In genomic region chr4:10454726-10455125, GRCh38 we compare ENCODE assay signal across 1 cellular context.
TF ChIP-seq lines count a peak whose summit lies in the region.

No MANE protein-coding gene starts in this region.

TF ChIP-seq in GM23338, 12 proteins besides CTCF, POLR2A, EP300 and RAD21 (continued from another document):
- TF ChIP-seq, protein P1, sequence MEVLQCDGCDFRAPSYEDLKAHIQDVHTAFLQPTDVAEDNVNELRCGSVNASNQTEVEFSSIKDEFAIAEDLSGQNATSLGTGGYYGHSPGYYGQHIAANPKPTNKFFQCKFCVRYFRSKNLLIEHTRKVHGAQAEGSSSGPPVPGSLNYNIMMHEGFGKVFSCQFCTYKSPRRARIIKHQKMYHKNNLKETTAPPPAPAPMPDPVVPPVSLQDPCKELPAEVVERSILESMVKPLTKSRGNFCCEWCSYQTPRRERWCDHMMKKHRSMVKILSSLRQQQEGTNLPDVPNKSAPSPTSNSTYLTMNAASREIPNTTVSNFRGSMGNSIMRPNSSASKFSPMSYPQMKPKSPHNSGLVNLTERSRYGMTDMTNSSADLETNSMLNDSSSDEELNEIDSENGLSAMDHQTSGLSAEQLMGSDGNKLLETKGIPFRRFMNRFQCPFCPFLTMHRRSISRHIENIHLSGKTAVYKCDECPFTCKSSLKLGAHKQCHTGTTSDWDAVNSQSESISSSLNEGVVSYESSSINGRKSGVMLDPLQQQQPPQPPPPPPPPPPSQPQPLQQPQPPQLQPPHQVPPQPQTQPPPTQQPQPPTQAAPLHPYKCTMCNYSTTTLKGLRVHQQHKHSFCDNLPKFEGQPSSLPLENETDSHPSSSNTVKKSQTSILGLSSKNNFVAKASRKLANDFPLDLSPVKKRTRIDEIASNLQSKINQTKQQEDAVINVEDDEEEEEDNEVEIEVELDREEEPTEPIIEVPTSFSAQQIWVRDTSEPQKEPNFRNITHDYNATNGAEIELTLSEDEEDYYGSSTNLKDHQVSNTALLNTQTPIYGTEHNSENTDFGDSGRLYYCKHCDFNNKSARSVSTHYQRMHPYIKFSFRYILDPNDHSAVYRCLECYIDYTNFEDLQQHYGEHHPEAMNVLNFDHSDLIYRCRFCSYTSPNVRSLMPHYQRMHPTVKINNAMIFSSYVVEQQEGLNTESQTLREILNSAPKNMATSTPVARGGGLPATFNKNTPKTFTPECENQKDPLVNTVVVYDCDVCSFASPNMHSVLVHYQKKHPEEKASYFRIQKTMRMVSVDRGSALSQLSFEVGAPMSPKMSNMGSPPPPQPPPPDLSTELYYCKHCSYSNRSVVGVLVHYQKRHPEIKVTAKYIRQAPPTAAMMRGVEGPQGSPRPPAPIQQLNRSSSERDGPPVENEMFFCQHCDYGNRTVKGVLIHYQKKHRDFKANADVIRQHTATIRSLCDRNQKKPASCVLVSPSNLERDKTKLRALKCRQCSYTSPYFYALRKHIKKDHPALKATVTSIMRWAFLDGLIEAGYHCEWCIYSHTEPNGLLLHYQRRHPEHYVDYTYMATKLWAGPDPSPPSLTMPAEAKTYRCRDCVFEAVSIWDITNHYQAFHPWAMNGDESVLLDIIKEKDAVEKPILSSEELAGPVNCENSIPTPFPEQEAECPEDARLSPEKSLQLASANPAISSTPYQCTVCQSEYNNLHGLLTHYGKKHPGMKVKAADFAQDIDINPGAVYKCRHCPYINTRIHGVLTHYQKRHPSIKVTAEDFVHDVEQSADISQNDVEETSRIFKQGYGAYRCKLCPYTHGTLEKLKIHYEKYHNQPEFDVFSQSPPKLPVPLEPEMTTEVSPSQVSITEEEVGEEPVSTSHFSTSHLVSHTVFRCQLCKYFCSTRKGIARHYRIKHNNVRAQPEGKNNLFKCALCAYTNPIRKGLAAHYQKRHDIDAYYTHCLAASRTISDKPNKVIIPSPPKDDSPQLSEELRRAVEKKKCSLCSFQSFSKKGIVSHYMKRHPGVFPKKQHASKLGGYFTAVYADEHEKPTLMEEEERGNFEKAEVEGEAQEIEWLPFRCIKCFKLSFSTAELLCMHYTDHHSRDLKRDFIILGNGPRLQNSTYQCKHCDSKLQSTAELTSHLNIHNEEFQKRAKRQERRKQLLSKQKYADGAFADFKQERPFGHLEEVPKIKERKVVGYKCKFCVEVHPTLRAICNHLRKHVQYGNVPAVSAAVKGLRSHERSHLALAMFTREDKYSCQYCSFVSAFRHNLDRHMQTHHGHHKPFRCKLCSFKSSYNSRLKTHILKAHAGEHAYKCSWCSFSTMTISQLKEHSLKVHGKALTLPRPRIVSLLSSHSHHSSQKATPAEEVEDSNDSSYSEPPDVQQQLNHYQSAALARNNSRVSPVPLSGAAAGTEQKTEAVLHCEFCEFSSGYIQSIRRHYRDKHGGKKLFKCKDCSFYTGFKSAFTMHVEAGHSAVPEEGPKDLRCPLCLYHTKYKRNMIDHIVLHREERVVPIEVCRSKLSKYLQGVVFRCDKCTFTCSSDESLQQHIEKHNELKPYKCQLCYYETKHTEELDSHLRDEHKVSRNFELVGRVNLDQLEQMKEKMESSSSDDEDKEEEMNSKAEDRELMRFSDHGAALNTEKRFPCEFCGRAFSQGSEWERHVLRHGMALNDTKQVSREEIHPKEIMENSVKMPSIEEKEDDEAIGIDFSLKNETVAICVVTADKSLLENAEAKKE (CRISPR knock-in tag; IDR thresholded peaks at IDR 0.05) = no peak
- no peak for TF ChIP-seq JUNB (IDR thresholded peaks at IDR 0.05; ENCODE audit: unreplicated experiment)
- TF ChIP-seq, protein P2, sequence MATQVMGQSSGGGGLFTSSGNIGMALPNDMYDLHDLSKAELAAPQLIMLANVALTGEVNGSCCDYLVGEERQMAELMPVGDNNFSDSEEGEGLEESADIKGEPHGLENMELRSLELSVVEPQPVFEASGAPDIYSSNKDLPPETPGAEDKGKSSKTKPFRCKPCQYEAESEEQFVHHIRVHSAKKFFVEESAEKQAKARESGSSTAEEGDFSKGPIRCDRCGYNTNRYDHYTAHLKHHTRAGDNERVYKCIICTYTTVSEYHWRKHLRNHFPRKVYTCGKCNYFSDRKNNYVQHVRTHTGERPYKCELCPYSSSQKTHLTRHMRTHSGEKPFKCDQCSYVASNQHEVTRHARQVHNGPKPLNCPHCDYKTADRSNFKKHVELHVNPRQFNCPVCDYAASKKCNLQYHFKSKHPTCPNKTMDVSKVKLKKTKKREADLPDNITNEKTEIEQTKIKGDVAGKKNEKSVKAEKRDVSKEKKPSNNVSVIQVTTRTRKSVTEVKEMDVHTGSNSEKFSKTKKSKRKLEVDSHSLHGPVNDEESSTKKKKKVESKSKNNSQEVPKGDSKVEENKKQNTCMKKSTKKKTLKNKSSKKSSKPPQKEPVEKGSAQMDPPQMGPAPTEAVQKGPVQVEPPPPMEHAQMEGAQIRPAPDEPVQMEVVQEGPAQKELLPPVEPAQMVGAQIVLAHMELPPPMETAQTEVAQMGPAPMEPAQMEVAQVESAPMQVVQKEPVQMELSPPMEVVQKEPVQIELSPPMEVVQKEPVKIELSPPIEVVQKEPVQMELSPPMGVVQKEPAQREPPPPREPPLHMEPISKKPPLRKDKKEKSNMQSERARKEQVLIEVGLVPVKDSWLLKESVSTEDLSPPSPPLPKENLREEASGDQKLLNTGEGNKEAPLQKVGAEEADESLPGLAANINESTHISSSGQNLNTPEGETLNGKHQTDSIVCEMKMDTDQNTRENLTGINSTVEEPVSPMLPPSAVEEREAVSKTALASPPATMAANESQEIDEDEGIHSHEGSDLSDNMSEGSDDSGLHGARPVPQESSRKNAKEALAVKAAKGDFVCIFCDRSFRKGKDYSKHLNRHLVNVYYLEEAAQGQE (IDR thresholded peaks at IDR 0.05; ENCODE audit: unreplicated experiment) = no peak
- TF ChIP-seq ZNF114 (CRISPR knock-in tag; IDR thresholded peaks at IDR 0.05) = no peak
- TF ChIP-seq ZNF331 (CRISPR knock-in tag; IDR thresholded peaks at IDR 0.05; ENCODE audit: low read depth) = no peak
- no peak for TF ChIP-seq EZH2phosphoT487 (IDR thresholded peaks at IDR 0.05; ENCODE audit: unreplicated experiment)
TF ChIP-seq in GM23338: peak in this region for 0.
